23 cellular contexts compared by ENCODE assay signal in the genomic region with DNA sequence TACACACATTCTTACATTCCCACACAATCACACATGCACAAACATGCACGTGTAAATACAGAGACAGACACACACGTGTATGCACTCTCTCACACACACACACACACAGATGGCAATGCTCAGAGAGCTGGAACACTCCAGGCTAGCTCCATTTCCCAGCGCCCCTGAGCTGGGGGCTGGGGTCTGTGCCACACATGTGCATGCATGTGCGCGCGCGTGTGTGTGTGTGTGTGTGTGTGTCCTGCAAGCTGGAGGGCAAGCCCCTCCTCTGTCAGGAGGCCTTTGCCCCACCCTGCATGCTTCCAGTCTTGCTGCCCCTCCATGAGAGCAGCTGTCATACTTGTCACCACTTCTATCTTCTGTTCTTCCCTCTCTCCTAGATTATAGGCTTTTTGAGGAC. TPM values are rescaled to one million over a fixed set of nuclear protein-coding genes. Genes with fewer than 3 reads are reported as not detected.
"Had no signal": no experiment of that assay in that cellular context is flagged by ENCODE, and none has a peak within 500 bp of the region (broad histone marks: within the 10 kb centered on the region; RNA-seq: fewer than 3 reads in every experiment).

No MANE protein-coding gene starts in this region.

- H3K27ac ChIP-seq: breast epithelium, KMS-11, SK-N-MC had no signal

- H3K4me3 Mint-ChIP-seq: activated CD4-positive, alpha-beta memory T cell treated with anti-CD3 and anti-CD28 coated beads, Interleukin-2, amount 10 ng/mL, durations not matched to agents 7 days and 5 days; activated naive CD4-positive, alpha-beta T cell treated with anti-CD3 and anti-CD28 coated beads, Interleukin-2, amount 50 U/mL, for 24 hours; central memory CD8-positive, alpha-beta T cell; T-cell had no signal

- H3K4me3 ChIP-seq: breast epithelium, SK-N-MC had no signal

- H3K27me3 Mint-ChIP-seq: activated CD4-positive, alpha-beta memory T cell treated with anti-CD3 and anti-CD28 coated beads, Interleukin-2, amount 10 ng/mL, durations not matched to agents 7 days and 5 days had no signal

- ATAC-seq: T-cell had no signal

- H3K4me1 ChIP-seq: breast epithelium had no signal

- H3K36me3 Mint-ChIP-seq: activated naive CD4-positive, alpha-beta T cell treated with anti-CD3 and anti-CD28 coated beads, Interleukin-2, amount 50 U/mL, for 24 hours; T-cell had no signal

- DNase-seq: activated CD4-positive, alpha-beta memory T cell treated with anti-CD3 and anti-CD28 coated beads, Interleukin-2, amount 10 ng/mL, durations not matched to agents 7 days and 5 days; activated CD4-positive, alpha-beta T cell treated with anti-CD3 and anti-CD28 coated beads, Interleukin-2, amount 50 U/mL, for 1 hour; activated CD4-positive, CD25-positive, alpha-beta regulatory T cell; activated effector memory CD4-positive, alpha-beta T cell treated with Interleukin-2 at 50 U/mL for 16 hours; activated naive CD4-positive, alpha-beta T cell; activated T-cell treated with anti-CD3 and anti-CD28 coated beads, Interleukin-2, amount 50 U/mL, for 1 hour; aorta; NCI-H1092; NCI-H1417; NCI-H1930; NCI-H2171; NCI-H226; NCI-H510A; NCI-H526 treated with DMSO at 0.1 percent for 48 hours; NCI-H82; T-cell; T-helper 2 cell; T1000 had no signal

- H3K27ac Mint-ChIP-seq: activated CD4-positive, alpha-beta memory T cell treated with anti-CD3 and anti-CD28 coated beads, Interleukin-2, amount 10 ng/mL, durations not matched to agents 7 days and 5 days; activated naive CD4-positive, alpha-beta T cell treated with anti-CD3 and anti-CD28 coated beads, Interleukin-2, amount 50 U/mL, for 24 hours; T-cell had no signal

- H3K27me3 ChIP-seq: breast epithelium had no signal

- H3K9ac ChIP-seq: KMS-11 had no signal

- H3K4me1 Mint-ChIP-seq: activated CD4-positive, alpha-beta memory T cell treated with anti-CD3 and anti-CD28 coated beads, Interleukin-2, amount 10 ng/mL, durations not matched to agents 7 days and 5 days; central memory CD8-positive, alpha-beta T cell; T-cell had no signal

- H3K9me3 Mint-ChIP-seq: activated CD4-positive, alpha-beta memory T cell treated with anti-CD3 and anti-CD28 coated beads, Interleukin-2, amount 10 ng/mL, durations not matched to agents 7 days and 5 days; activated naive CD4-positive, alpha-beta T cell treated with anti-CD3 and anti-CD28 coated beads, Interleukin-2, amount 50 U/mL, for 24 hours; central memory CD8-positive, alpha-beta T cell; T-cell had no signal

- H3K36me3 ChIP-seq: breast epithelium had no signal

- H3K4me2 ChIP-seq: KMS-11 had no signal

RNA-seq across cellular contexts. Expression of a gene that starts 16.6 kb away (rescaled TPM):
- total RNA-seq: activated CD4-positive, alpha-beta memory T cell treated with anti-CD3 and anti-CD28 coated beads, Interleukin-2, amount 10 ng/mL, durations not matched to agents 7 days and 5 days had no signal
